Comparison of ENCODE assay signal across 15 cellular contexts in the genomic region with DNA sequence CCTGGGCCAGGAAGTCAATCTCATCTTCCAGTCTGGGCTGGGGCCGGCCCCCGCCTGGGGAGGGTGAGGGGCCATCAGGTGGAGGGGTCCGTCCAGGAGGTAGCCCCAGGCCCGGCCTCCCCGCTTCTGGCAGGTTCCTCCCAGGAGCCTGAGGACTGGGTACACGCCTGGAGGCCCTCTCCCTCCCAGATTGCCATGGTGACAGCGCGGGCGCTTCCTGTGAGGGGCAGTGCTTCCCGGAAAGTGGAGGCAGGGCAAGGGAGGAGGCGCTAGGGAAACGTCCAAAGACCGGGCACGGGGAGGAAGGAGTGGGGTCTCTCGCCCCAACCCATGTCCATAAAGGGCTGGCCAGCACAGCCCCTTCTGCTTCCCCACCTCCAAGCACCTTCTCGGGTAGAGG. TPM values are rescaled to one million over a fixed set of nuclear protein-coding genes. Genes with fewer than 3 reads are reported as not detected.
DNase-seq lines count a peak whose midpoint lies in the region; ATAC-seq and TF ChIP-seq lines count a peak whose summit lies in the region.
"Had no signal": no experiment of that assay in that cellular context is flagged by ENCODE, and none has a peak within 500 bp of the region (broad histone marks: within the 10 kb centered on the region; RNA-seq: fewer than 3 reads in every experiment).

No MANE protein-coding gene starts in this region.

- intact Hi-C loops in left ventricle myocardium inferior (cut with micrococcal nuclease) (no loop called here), Right ventricle myocardium inferior (cut with DNase I) (no loop called here), PC-3 (cut with micrococcal nuclease) (no loop called here)

- no peaks in the 10 kb centered on the region for H3K9me2 ChIP-seq in PC-3 (replicated peaks; ENCODE audit: low read length)

- H4K20me1 ChIP-seq in PC-3 (ENCODE audit: low read length), result peaks cover 7% of the 10 kb centered on the region; the same call in 1 of the 2 replicates

- H3K27ac ChIP-seq in left ventricle myocardium inferior (replicated peaks), result peak overlapping the region; percentile 93
- no peak overlapping the region for H3K27ac ChIP-seq in PC-3 (ENCODE audit: low read length)
- H3K27ac ChIP-seq: GM23248 had no signal

- H3K27me3 ChIP-seq in left ventricle myocardium inferior (ENCODE audit: low read depth) (no peaks in the 10 kb centered on the region), PC-3 (ENCODE audit: low read length) (no peaks in the 10 kb centered on the region)

- no peak overlapping the region for H3K4me3 Mint-ChIP-seq in endothelial cell (ENCODE audit: unreplicated experiment)
- H3K4me3 Mint-ChIP-seq: CD8-positive, alpha-beta memory T cell had no signal

- CTCF ChIA-PET in PC-3 (lab: Charles Lee), result no interaction called here

- ATAC-seq in Right ventricle myocardium inferior (no peak), GM18873 (IDR thresholded peaks at IDR 0.05; ENCODE audit: low FRiP score, unreplicated experiment) (no peak), PC-3 (no peak)

- H3K9ac ChIP-seq in PC-3 (ENCODE audit: low read length), result no peak overlapping the region
- H3K9ac ChIP-seq: GM23248 had no signal

- H2AFZ ChIP-seq in PC-3 (ENCODE audit: low read length), result no peak overlapping the region
- H2AFZ ChIP-seq: GM23248 had no signal

- H3K9me3 ChIP-seq in left ventricle myocardium inferior (replicated peaks) (no peaks in the 10 kb centered on the region), PC-3 (ENCODE audit: low read length) (no peaks in the 10 kb centered on the region)

- POLR2A ChIA-PET in PC-3 (lab: Charles Lee; ENCODE audit: unreplicated experiment), result no interaction called here

- no peaks in the 10 kb centered on the region for H3F3A ChIP-seq in PC-3 (ENCODE audit: low read length, unreplicated experiment)

- H3K4me3 ChIP-seq in left ventricle myocardium inferior (no peak overlapping the region), PC-3 (ENCODE audit: low read length) (no peak overlapping the region)
- H3K4me3 ChIP-seq: GM23248 had no signal

- H3K4me1 ChIP-seq in left ventricle myocardium inferior (peaks cover 53% of the 10 kb centered on the region), PC-3 (ENCODE audit: insufficient read depth, low read length) (peaks cover 9% of the 10 kb centered on the region; the same call in 1 of the 2 replicates)

- TF ChIP-seq CTCF in left ventricle myocardium inferior (IDR thresholded peaks at IDR 0.05; ENCODE audit: borderline replicate concordance) (no peak), endothelial cell (IDR thresholded peaks at IDR 0.05; ENCODE audit: unreplicated experiment) (no peak), PC-3 (conservative IDR thresholded peaks at IDR 0.05; ENCODE audit: low read depth, low read length) (no peak)

- peaks cover 24% of the 10 kb centered on the region for H3K79me2 ChIP-seq in PC-3 (ENCODE audit: low read length)

- H3K36me3 ChIP-seq in left ventricle myocardium inferior, result peaks cover 39% of the 10 kb centered on the region
- H3K36me3 ChIP-seq in PC-3 (ENCODE audit: low read depth, low read length), result no peaks in the 10 kb centered on the region

- DNase-seq in left ventricle myocardium inferior (no peak), Right ventricle myocardium inferior (ENCODE audit: missing footprints) (no peak), endothelial cell (ENCODE audit: low spot score) (peak; percentile 52), lung microvascular endothelial cell (ENCODE audit: low read depth in 2 of 2) (peak; percentile 32 to 39), iPS-NIHi11 (ENCODE audit: low spot score) (no peak), PC-3 (no peak)
- no peak for DNase-seq in NK-92 treated with Interleukin-12 subunit alpha and Interleukin-12 subunit beta, amount 100 ng/mL, for 24 hours (lab: John Stamatoyannopoulos, UW)
- DNase-seq: CD8-positive, alpha-beta memory T cell; GF-D8; GM23248; NCI-H146; NCI-H2081 treated with DMSO at 0.1 percent for 48 hours; SHP77 treated with DMSO at 0.1 percent for 48 hours had no signal

- peaks cover 4% of the 10 kb centered on the region for H3K4me1 Mint-ChIP-seq in endothelial cell (ENCODE audit: unreplicated experiment)

- H3K27me3 Mint-ChIP-seq in endothelial cell (ENCODE audit: unreplicated experiment), result peaks cover 3% of the 10 kb centered on the region

- no peak overlapping the region for H3K27ac Mint-ChIP-seq in endothelial cell (ENCODE audit: unreplicated experiment)
- H3K27ac Mint-ChIP-seq: CD8-positive, alpha-beta memory T cell had no signal

- no peaks in the 10 kb centered on the region for H3K9me3 Mint-ChIP-seq in endothelial cell (ENCODE audit: unreplicated experiment)
- H3K9me3 Mint-ChIP-seq: CD8-positive, alpha-beta memory T cell had no signal

- H3K4me2 ChIP-seq in PC-3 (ENCODE audit: low read length), result no peak overlapping the region

- no TSS peak for BruUV-seq in PC-3 (replicated peaks; lab: Mats Ljungman, UMichigan)

- H3K36me3 Mint-ChIP-seq in endothelial cell (ENCODE audit: low read depth, unreplicated experiment), result peaks cover 4% of the 10 kb centered on the region
- H3K36me3 Mint-ChIP-seq: CD8-positive, alpha-beta memory T cell had no signal

RNA-seq across cellular contexts. Expression of a gene that starts 4.8 kb away (rescaled TPM):
- total RNA-seq in left ventricle myocardium inferior, result 63.9 TPM
- total RNA-seq in Right ventricle myocardium inferior, result 69.0 TPM
- total RNA-seq in endothelial cell (ENCODE audit: unreplicated experiment), result 116 TPM
- 6.2 and 10.5 TPM in 2 replicates for total RNA-seq in lung microvascular endothelial cell
- total RNA-seq in PC-3 (2014; rRNA removed), result 25.4 and 33.3 TPM in 2 replicates

RNA-seq across cellular contexts. Expression of a gene that starts 9.2 kb away (rescaled TPM):
- total RNA-seq in left ventricle myocardium inferior, result not detected
- total RNA-seq in Right ventricle myocardium inferior, result 0.11 TPM
- not detected for total RNA-seq in endothelial cell (ENCODE audit: unreplicated experiment)
- total RNA-seq in lung microvascular endothelial cell, result not detected in 2 replicates
- total RNA-seq in PC-3 (2014; rRNA removed), result not detected in 2 replicates
- total RNA-seq: GM23248, HT1080 had no signal

RNA-seq across cellular contexts. Expression of a gene that starts 12.7 kb away (rescaled TPM):
- 1.5 TPM for total RNA-seq in left ventricle myocardium inferior
- 2.7 TPM for total RNA-seq in Right ventricle myocardium inferior
- total RNA-seq in endothelial cell (ENCODE audit: unreplicated experiment), result 55.6 TPM
- not detected in 2 replicates for total RNA-seq in lung microvascular endothelial cell
- total RNA-seq in PC-3 (2014; rRNA removed), result 0.92 and 1.3 TPM in 2 replicates
- total RNA-seq: CD8-positive, alpha-beta memory T cell; GM23248; HT1080 had no signal

RNA-seq across cellular contexts. Expression of a gene that starts 13.1 kb away (rescaled TPM):
- total RNA-seq in left ventricle myocardium inferior (29.9 TPM), Right ventricle myocardium inferior (28.2 TPM), endothelial cell (ENCODE audit: unreplicated experiment) (2.1 TPM), lung microvascular endothelial cell (4.0 and 5.0 TPM in 2 replicates), PC-3 (2014; rRNA removed) (25.9 and 31.5 TPM in 2 replicates)

RNA-seq across cellular contexts. Expression of a gene that starts 29.2 kb away (rescaled TPM):
- 0.25 TPM for total RNA-seq in left ventricle myocardium inferior
- total RNA-seq in Right ventricle myocardium inferior, result 0.22 TPM
- 1.0 TPM for total RNA-seq in endothelial cell (ENCODE audit: unreplicated experiment)
- total RNA-seq in lung microvascular endothelial cell, result 1.4 and 5.9 TPM in 2 replicates
- total RNA-seq in PC-3 (2014; rRNA removed), result 98.4 and 134 TPM in 2 replicates

Comparison
In these comparisons a context has a peak if more than half of its experiments do, and no peak if none do; other contexts are left out.
1. DNase-seq: peak in endothelial cell (single experiment) and lung microvascular endothelial cell (2 of 2); none in left ventricle myocardium inferior (single experiment), Right ventricle myocardium inferior (single experiment), NK-92 treated with Interleukin-12 subunit alpha and Interleukin-12 subunit beta, amount 100 ng/mL, for 24 hours (single experiment), iPS-NIHi11 (single experiment) and PC-3 (single experiment).
2. RNA of a gene that starts 12.7 kb away (total RNA-seq): 55.6 TPM in endothelial cell (single experiment); 2.7 TPM in Right ventricle myocardium inferior (single experiment), 1.5 TPM in left ventricle myocardium inferior (single experiment), 0.92 to 1.3 TPM in PC-3 and not detected in lung microvascular endothelial cell; every median in the first group is over 10 times any median in the second.